ENCODE assay signal across 12 cellular contexts in genomic region chr22:43275545-43275981, GRCh38.
DNase-seq lines count a peak whose midpoint lies in the region; ATAC-seq and TF ChIP-seq lines count a peak whose summit lies in the region.
"Had no signal": no experiment of that assay in that cellular context is flagged by ENCODE, and none has a peak within 500 bp of the region (broad histone marks: within the 10 kb centered on the region; RNA-seq: fewer than 3 reads in every experiment).

No MANE protein-coding gene starts in this region.

- no peak overlapping the region for H3K4me3 ChIP-seq in fibroblast of the aortic adventitia (ENCODE audit: low read depth, low read length)
- H3K4me3 ChIP-seq: heart right ventricle had no signal

- no peak for TF ChIP-seq POLR2A in GM18505 (IDR thresholded peaks at IDR 0.05; ENCODE audit: borderline replicate concordance, extremely low read depth, insufficient read depth, insufficient read length)

- no peak for ATAC-seq in HG03565 (IDR thresholded peaks at IDR 0.05; ENCODE audit: unreplicated experiment)
- ATAC-seq in GM18505 (IDR thresholded peaks at IDR 0.05; ENCODE audit: unreplicated experiment), result no peak
- ATAC-seq in HG03159 (IDR thresholded peaks at IDR 0.05; ENCODE audit: unreplicated experiment), result no peak
- no peak for ATAC-seq in HG02610 (IDR thresholded peaks at IDR 0.05; ENCODE audit: unreplicated experiment)

- TF ChIP-seq CTCF in fibroblast of the aortic adventitia (IDR thresholded peaks at IDR 0.05; ENCODE audit: insufficient read depth, low read length), result no peak

- DNase-seq in ACHN (peak; percentile 80), HS-27A (ENCODE audit: low read depth) (peak; percentile 7), SKM-1 treated with dmso at 0.1 percent for 144 hours (lab: John Stamatoyannopoulos, UW; ENCODE audit: unreplicated experiment) (peak; percentile 37), fibroblast of the aortic adventitia (ENCODE audit: low read depth) (peak; percentile 7)
- DNase-seq: activated T-cell treated with anti-CD3 and anti-CD28 coated beads, Interleukin-2, amount 50 U/mL, for 48 hours; heart right ventricle; NCI-H526 treated with DMSO at 0.1 percent for 48 hours; small intestine had no signal

- in situ Hi-C loops in ACHN (cut with HindIII; ENCODE audit: low pct_ligation_motif_present, low pct_unique_long_range_greater_than_20kb, low sequenced_read_pairs), result no loop called here

Comparison
In these comparisons a context has a peak if more than half of its experiments do, and no peak if none do; other contexts are left out.
1. DNase-seq: peak in every context shown above with its lines; median percentile 80 in ACHN; 37 in SKM-1 treated with dmso at 0.1 percent for 144 hours; 7 in HS-27A; 7 in fibroblast of the aortic adventitia.